ENCODE assay signal across 12 cellular contexts in genomic region chr1:115729765-115730164, GRCh38. TPM values are rescaled to one million over a fixed set of nuclear protein-coding genes. Genes with fewer than 3 reads are reported as not detected.
DNase-seq lines count a peak whose midpoint lies in the region; ATAC-seq and TF ChIP-seq lines count a peak whose summit lies in the region.
"Had no signal": no experiment of that assay in that cellular context is flagged by ENCODE, and none has a peak within 500 bp of the region (broad histone marks: within the 10 kb centered on the region; RNA-seq: fewer than 3 reads in every experiment).

No MANE protein-coding gene starts in this region.

- no peaks in the 10 kb centered on the region for H3K36me3 ChIP-seq in BLaER1 treated with 17β-estradiol and CSF1 and Interleukin-3, amounts not matched to agents 10 nM and 100 nM
- H3K36me3 ChIP-seq in GM23338 (ENCODE audit: insufficient read depth) = no peaks in the 10 kb centered on the region
- H3K36me3 ChIP-seq: ascending aorta had no signal

- no peaks in the 10 kb centered on the region for H4K20me1 ChIP-seq in BLaER1 treated with 17β-estradiol and CSF1 and Interleukin-3, amounts not matched to agents 10 nM and 100 nM
- H4K20me1 ChIP-seq in GM23338 (replicated peaks; ENCODE audit: insufficient read depth) = no peaks in the 10 kb centered on the region

- no peak overlapping the region for H3K4me3 Mint-ChIP-seq in GM23338
- H3K4me3 Mint-ChIP-seq: T-helper 1 cell treated with Interleukin-12 subunit alpha and Interleukin-12 subunit beta and Interleukin-4 antibody, amounts not matched to agents 30 μg/mL and 1 μg/mL, for 36 hours had no signal

- no peak for TF ChIP-seq CTCF in GM23338 (conservative IDR thresholded peaks at IDR 0.05; ENCODE audit: low read depth in 2 of 2)

- peaks cover 15 to 74% (median 43%) of the 10 kb centered on the region in 10 experiments for H3K4me1 ChIP-seq in BLaER1 treated with 17β-estradiol and CSF1 and Interleukin-3, amounts not matched to agents 10 nM and 100 nM
- no peaks in the 10 kb centered on the region for H3K4me1 ChIP-seq in GM23338 (ENCODE audit: insufficient read depth)
- H3K4me1 ChIP-seq: ascending aorta had no signal

- H3K4me3 ChIP-seq in BLaER1 treated with 17β-estradiol and CSF1 and Interleukin-3, amounts not matched to agents 10 nM and 100 nM = no peak overlapping the region; a peak in 1 of 20 replicates
- no peak overlapping the region for H3K4me3 ChIP-seq in GM23338
- H3K4me3 ChIP-seq: ascending aorta had no signal

- H3K79me2 ChIP-seq in GM23338 (replicated peaks; ENCODE audit: insufficient read depth) = no peaks in the 10 kb centered on the region

- ATAC-seq in GM19043 (IDR thresholded peaks at IDR 0.05; ENCODE audit: low read depth, unreplicated experiment) (peak; percentile 98), GM23338 (no peak), HG03342 (IDR thresholded peaks at IDR 0.05; ENCODE audit: unreplicated experiment) (peak; percentile 93)
- ATAC-seq: HCT116 had no signal

- DNase-seq in GM23338 (ENCODE audit: low spot score) (no peak), NCI-H748 treated with DMSO at 0.1 percent for 48 hours (lab: John Stamatoyannopoulos, UW) (no peak), DMS114 treated with DMSO at 0.1 percent for 48 hours (lab: John Stamatoyannopoulos, UW; ENCODE audit: unreplicated experiment) (no peak), cerebellar cortex (ENCODE audit: low spot score) (no peak)
- no peak for DNase-seq in activated CD4-positive, CD25-positive, alpha-beta regulatory T cell treated with anti-CD3 and anti-CD28 coated beads, Interleukin-2, amount 50 U/mL, for 72 hours
- DNase-seq: stimulated activated CD8-positive, alpha-beta memory T cell treated with anti-CD3 and anti-CD28 coated beads, Interleukin-4, amount 100 ng/mL, for 48 hours had no signal

- no peaks in the 10 kb centered on the region for H3K36me3 Mint-ChIP-seq in GM23338 (ENCODE audit: low read depth)

- H3K9me2 ChIP-seq in GM23338 (ENCODE audit: insufficient read depth) = 0 out of 2 replicates have a peak, but pooled peaks cover 4% of the 10 kb centered on the region

- H3K4me1 Mint-ChIP-seq in GM23338 = peaks cover 6% of the 10 kb centered on the region

- 0 out of 2 replicates have a peak overlapping the region, but pooled peaks have one; percentile 6 for H2AFZ ChIP-seq in GM23338

- no peak overlapping the region for H3K27ac Mint-ChIP-seq in GM23338
- H3K27ac Mint-ChIP-seq: T-helper 1 cell treated with Interleukin-12 subunit alpha and Interleukin-12 subunit beta and Interleukin-4 antibody, amounts not matched to agents 30 μg/mL and 1 μg/mL, for 36 hours had no signal

- no peaks in the 10 kb centered on the region for H3K9me3 ChIP-seq in BLaER1 treated with 17β-estradiol and CSF1 and Interleukin-3, amounts not matched to agents 10 nM and 100 nM (replicated peaks in 1 of 11)
- H3K9me3 ChIP-seq: ascending aorta had no signal

- no peaks in the 10 kb centered on the region for H3K27me3 ChIP-seq in BLaER1 treated with 17β-estradiol and CSF1 and Interleukin-3, amounts not matched to agents 10 nM and 100 nM
- no peaks in the 10 kb centered on the region for H3K27me3 ChIP-seq in GM23338 (ENCODE audit: insufficient read depth)
- H3K27me3 ChIP-seq: ascending aorta had no signal

- H3K4me2 ChIP-seq in BLaER1 treated with 17β-estradiol and CSF1 and Interleukin-3, amounts not matched to agents 10 nM and 100 nM = peak overlapping the region; percentile 47 to 77 (median 58)
- no peak overlapping the region for H3K4me2 ChIP-seq in GM23338

- H3F3A ChIP-seq in GM23338 (replicated peaks; ENCODE audit: low read depth) = no peaks in the 10 kb centered on the region

- H3K9me3 Mint-ChIP-seq in GM23338 = no peaks in the 10 kb centered on the region; the same call in 2 of the 3 replicates
- H3K9me3 Mint-ChIP-seq: T-helper 1 cell treated with Interleukin-12 subunit alpha and Interleukin-12 subunit beta and Interleukin-4 antibody, amounts not matched to agents 30 μg/mL and 1 μg/mL, for 36 hours had no signal

- no peak overlapping the region for H3K9ac ChIP-seq in BLaER1 treated with 17β-estradiol and CSF1 and Interleukin-3, amounts not matched to agents 10 nM and 100 nM

- peak overlapping the region in 5 of 11 experiments; percentile 4 to 72 (median 32); a peak in 6 of 22 replicates for H3K27ac ChIP-seq in BLaER1 treated with 17β-estradiol and CSF1 and Interleukin-3, amounts not matched to agents 10 nM and 100 nM
- no peak overlapping the region for H3K27ac ChIP-seq in GM23338 (ENCODE audit: low read depth)
- H3K27ac ChIP-seq: ascending aorta had no signal

- H3K27me3 Mint-ChIP-seq in GM23338 (ENCODE audit: insufficient read depth, low read depth, poor library complexity) = no peaks in the 10 kb centered on the region

TF ChIP-seq in GM23338, 12 proteins besides CTCF, POLR2A, EP300 and RAD21:
- TF ChIP-seq ZNF462 (CRISPR knock-in tag; IDR thresholded peaks at IDR 0.05) (no peak), ZNF331 (CRISPR knock-in tag; IDR thresholded peaks at IDR 0.05; ENCODE audit: low read depth) (no peak), JUNB (IDR thresholded peaks at IDR 0.05; ENCODE audit: unreplicated experiment) (no peak), POLR2AphosphoS5 (IDR thresholded peaks at IDR 0.05; ENCODE audit: low read depth) (no peak), NANOG (IDR thresholded peaks at IDR 0.05; ENCODE audit: borderline replicate concordance) (no peak)

RNA-seq across cellular contexts. Expression of gene CASQ2, which starts 38.7 kb away (rescaled TPM):
- total RNA-seq in GM23338 (2014; rRNA removed; shearing (Covaris generic)) = not detected in 2 replicates
- polyA plus RNA-seq in GM23338 (2016; fragmentation: Nextera tagmentation; extraction: Ambion mirVana) = not detected in 2 replicates
